Comparison of ENCODE assay signal across 8 cellular contexts in the genomic region with DNA sequence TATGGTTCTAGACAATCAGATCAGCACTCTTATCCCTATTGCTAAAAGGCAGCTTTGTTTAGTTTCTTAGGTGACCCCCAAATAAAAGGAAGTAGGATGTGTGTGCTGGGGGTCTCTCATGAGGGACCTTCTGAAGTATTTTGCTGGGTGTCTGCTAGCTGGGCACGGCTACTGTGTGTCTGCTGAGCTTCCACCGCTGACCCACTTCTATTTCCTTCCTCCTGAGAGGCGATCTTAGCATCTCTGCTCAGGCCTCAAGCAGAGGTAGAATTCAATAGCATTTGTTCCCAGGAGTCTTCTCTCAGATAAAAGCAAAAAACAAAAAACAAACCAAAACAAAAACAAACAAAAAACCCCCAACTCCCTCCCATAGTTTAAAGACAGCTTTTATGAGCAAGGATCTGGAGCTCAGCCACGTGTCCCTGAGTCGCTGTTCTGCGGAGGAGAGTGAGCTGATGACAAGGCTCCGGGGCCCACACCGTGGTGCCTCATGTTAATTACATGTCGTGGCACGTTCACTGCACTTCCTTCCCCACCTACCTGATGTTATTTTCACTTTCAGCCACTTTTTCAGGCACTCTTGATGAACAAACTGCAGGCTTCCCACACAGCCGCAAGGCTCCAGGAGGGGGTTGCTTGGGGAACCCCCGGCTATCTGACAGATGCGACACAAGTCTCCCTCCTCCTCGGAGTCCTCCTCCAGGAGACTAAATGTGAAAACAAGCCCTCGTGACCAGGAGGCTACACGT.
A peak's percentile ranks its signal among the peaks of the same experiment; 100 is the strongest.
DNase-seq lines count a peak whose midpoint lies in the region; ATAC-seq and TF ChIP-seq lines count a peak whose summit lies in the region.

No MANE protein-coding gene starts in this region.

- no peak overlapping the region for H3K4me3 Mint-ChIP-seq in osteocyte (ENCODE audit: unreplicated experiment)

- H2AFZ ChIP-seq in PC-3 (ENCODE audit: low read length), result peak overlapping the region; percentile 8; the same call in 1 of the 2 replicates

- DNase-seq in PC-3 (peak; percentile 23), renal cortical epithelial cell (ENCODE audit: low read depth) (peak; percentile 22), left lung (no peak), osteocyte (ENCODE audit: extremely low spot score, unreplicated experiment) (no peak), hippocampal formation (lab: John Stamatoyannopoulos, UW) (no peak)
- peak; percentile 62 for DNase-seq in activated gamma-delta T cell treated with anti-CD3 and anti-CD28 coated beads, Interleukin-2, amount 50 U/mL, for 16 hours (ENCODE audit: low read depth)

- H3K79me2 ChIP-seq in PC-3 (ENCODE audit: low read length), result no peaks in the 10 kb centered on the region

- TF ChIP-seq CTCF in PC-3 (conservative IDR thresholded peaks at IDR 0.05; ENCODE audit: low read depth, low read length) (no peak), left lung (IDR thresholded peaks at IDR 0.05) (no peak), osteocyte (IDR thresholded peaks at IDR 0.05) (no peak)

- no peak overlapping the region for H3K27ac Mint-ChIP-seq in osteocyte (ENCODE audit: unreplicated experiment)

- no TSS peak for BruUV-seq in PC-3 (replicated peaks; lab: Mats Ljungman, UMichigan)

- peaks cover 8% of the 10 kb centered on the region for H3K4me1 Mint-ChIP-seq in osteocyte (ENCODE audit: unreplicated experiment)

- H3K4me3 ChIP-seq in PC-3 (ENCODE audit: low read length), result no peak overlapping the region
- no peak overlapping the region for H3K4me3 ChIP-seq in left lung

- H3K36me3 Mint-ChIP-seq in osteocyte (ENCODE audit: unreplicated experiment), result peaks cover 2% of the 10 kb centered on the region

- H3K4me1 ChIP-seq in PC-3 (ENCODE audit: insufficient read depth, low read length), result peaks cover 22% of the 10 kb centered on the region
- H3K4me1 ChIP-seq in left lung, result no peaks in the 10 kb centered on the region

- H3K9ac ChIP-seq in PC-3 (ENCODE audit: low read length), result no peak overlapping the region

- POLR2A ChIA-PET in PC-3 (lab: Charles Lee; ENCODE audit: unreplicated experiment), result interaction anchor here (0.5 kb wide), 1 partner anchor 77 kb away, joined by 3 read pairs; no protein-coding TSS in a partner anchor

- no peaks in the 10 kb centered on the region for H3F3A ChIP-seq in PC-3 (ENCODE audit: low read length, unreplicated experiment)

- CTCF ChIA-PET in PC-3 (lab: Charles Lee), result no interaction called here

- no peak overlapping the region for H3K4me2 ChIP-seq in PC-3 (ENCODE audit: low read length)

- intact Hi-C loops in PC-3 (cut with micrococcal nuclease), result no loop called here
- intact Hi-C loops in left lung (cut with DNase I), result no loop called here

- H3K9me3 ChIP-seq in PC-3 (ENCODE audit: low read length) (no peaks in the 10 kb centered on the region), left lung (no peaks in the 10 kb centered on the region)

- H3K9me3 Mint-ChIP-seq in osteocyte (ENCODE audit: unreplicated experiment), result peaks cover 3% of the 10 kb centered on the region

- no peaks in the 10 kb centered on the region for H3K9me2 ChIP-seq in PC-3 (replicated peaks; ENCODE audit: low read length)

- ATAC-seq in GM18505 (IDR thresholded peaks at IDR 0.05; ENCODE audit: unreplicated experiment) (peak; percentile 91), HG02840 (IDR thresholded peaks at IDR 0.05; ENCODE audit: low FRiP score, unreplicated experiment) (peak; percentile 89), PC-3 (no peak), left lung (no peak)

- H3K27me3 ChIP-seq in PC-3 (ENCODE audit: low read length) (no peaks in the 10 kb centered on the region), left lung (peaks cover 0 to 13% of the 10 kb centered on the region in 2 donors)

- H3K27me3 Mint-ChIP-seq in osteocyte (ENCODE audit: unreplicated experiment), result peaks cover 4% of the 10 kb centered on the region

- H3K36me3 ChIP-seq in PC-3 (ENCODE audit: low read depth, low read length) (no peaks in the 10 kb centered on the region), left lung (no peaks in the 10 kb centered on the region)

- no peaks in the 10 kb centered on the region for H4K20me1 ChIP-seq in PC-3 (ENCODE audit: low read length)

- H3K27ac ChIP-seq in PC-3 (ENCODE audit: low read length) (no peak overlapping the region), left lung (peak overlapping the region in 1 of 2 donors; percentile 14)

- no peak for TF ChIP-seq POLR2A in GM18505 (IDR thresholded peaks at IDR 0.05; ENCODE audit: borderline replicate concordance, extremely low read depth, insufficient read depth, insufficient read length)

Comparison
In these comparisons a context has a peak if more than half of its experiments do, and no peak if none do; other contexts are left out.
1. ATAC-seq: peak in GM18505 (single experiment) and HG02840 (single experiment); none in PC-3 (single experiment) and left lung (single experiment).
2. DNase-seq: peak in PC-3 (single experiment), activated gamma-delta T cell treated with anti-CD3 and anti-CD28 coated beads, Interleukin-2, amount 50 U/mL, for 16 hours (single experiment) and renal cortical epithelial cell (single experiment); none in left lung (0 of 2), osteocyte (single experiment) and hippocampal formation (0 of 2).